ENCODE assay signal across 9 cellular contexts in genomic region chr16:11016993-11017392, GRCh38.
DNase-seq lines count a peak whose midpoint lies in the region; ATAC-seq and TF ChIP-seq lines count a peak whose summit lies in the region.
"Had no signal": no experiment of that assay in that cellular context is flagged by ENCODE, and none has a peak within 500 bp of the region (broad histone marks: within the 10 kb centered on the region; RNA-seq: fewer than 3 reads in every experiment).

No MANE protein-coding gene starts in this region.

- H3K9me3 Mint-ChIP-seq in activated CD4-positive, alpha-beta T cell treated with anti-CD3 and anti-CD28 coated beads for 36 hours (ENCODE audit: low read depth): no peaks in the 10 kb centered on the region

- no peaks in the 10 kb centered on the region for H3K9me3 ChIP-seq in right atrium auricular region

- CTCF ChIA-PET in activated CD4-positive, alpha-beta T cell treated with anti-CD3 and anti-CD28 coated beads for 36 hours (lab: Charles Lee): no interaction called here

- H3K27me3 Mint-ChIP-seq in activated CD4-positive, alpha-beta T cell treated with anti-CD3 and anti-CD28 coated beads for 36 hours: no peaks in the 10 kb centered on the region
- H3K27me3 Mint-ChIP-seq: B cell had no signal

- peaks cover 0 to 9% of the 10 kb centered on the region in 2 donors for H3K4me1 ChIP-seq in right atrium auricular region

- H3K27ac Mint-ChIP-seq in activated CD4-positive, alpha-beta T cell treated with anti-CD3 and anti-CD28 coated beads for 36 hours: peak overlapping the region; percentile 64
- H3K27ac Mint-ChIP-seq: B cell had no signal

- peaks cover 30% of the 10 kb centered on the region for H3K36me3 Mint-ChIP-seq in activated CD4-positive, alpha-beta T cell treated with anti-CD3 and anti-CD28 coated beads for 36 hours (ENCODE audit: low read depth)

- ATAC-seq in activated CD4-positive, alpha-beta T cell treated with anti-CD3 and anti-CD28 coated beads for 36 hours: peak; percentile 76
- ATAC-seq in GM21717 (IDR thresholded peaks at IDR 0.05; ENCODE audit: unreplicated experiment): no peak
- ATAC-seq in GM19035 (IDR thresholded peaks at IDR 0.05; ENCODE audit: unreplicated experiment): no peak

- POLR2A ChIA-PET in activated CD4-positive, alpha-beta T cell treated with anti-CD3 and anti-CD28 coated beads for 36 hours (lab: Charles Lee): no interaction called here

- no peak overlapping the region for H3K4me3 Mint-ChIP-seq in activated CD4-positive, alpha-beta T cell treated with anti-CD3 and anti-CD28 coated beads for 36 hours
- H3K4me3 Mint-ChIP-seq: B cell had no signal

- intact Hi-C loops in activated CD4-positive, alpha-beta T cell treated with anti-CD3 and anti-CD28 coated beads for 36 hours (cut with DNase I, micrococcal nuclease): loop anchor here in 1 of 2 experiments (5.0 kb wide), 1 partner anchor 35 kb away; no protein-coding TSS in a partner anchor

- H3K27me3 ChIP-seq in right atrium auricular region: no peaks in the 10 kb centered on the region

- H3K27ac ChIP-seq in right atrium auricular region: no peak overlapping the region

- H3K36me3 ChIP-seq in right atrium auricular region: peaks cover 17% of the 10 kb centered on the region

- no peak overlapping the region for H3K4me3 ChIP-seq in right atrium auricular region

- H3K4me1 Mint-ChIP-seq in activated CD4-positive, alpha-beta T cell treated with anti-CD3 and anti-CD28 coated beads for 36 hours: peaks cover 13% of the 10 kb centered on the region
- H3K4me1 Mint-ChIP-seq: B cell had no signal

- no peak for TF ChIP-seq CTCF in right atrium auricular region (IDR thresholded peaks at IDR 0.05)

- peak; percentile 74 for DNase-seq in activated CD4-positive, alpha-beta T cell treated with anti-CD3 and anti-CD28 coated beads for 36 hours
- DNase-seq in activated CD4-positive, alpha-beta T cell treated with anti-CD3 and anti-CD28 coated beads, Interleukin-2, amount 50 U/mL, for 1 hour: no peak
- DNase-seq in activated T-cell treated with anti-CD3 and anti-CD28 coated beads for 1 hour (ENCODE audit: low read depth) (peak; percentile 18), right atrium auricular region (ENCODE audit: low spot score) (peak; percentile 63), superior temporal gyrus (ENCODE audit: extremely low spot score) (peak; percentile 21), NCI-H146 treated with DMSO at 0.1 percent for 48 hours (lab: John Stamatoyannopoulos, UW; ENCODE audit: unreplicated experiment) (no peak)

Comparison
In these comparisons a context has a peak if more than half of its experiments do, and no peak if none do; other contexts are left out.
1. DNase-seq: peak in activated CD4-positive, alpha-beta T cell treated with anti-CD3 and anti-CD28 coated beads for 36 hours (single experiment), activated T-cell treated with anti-CD3 and anti-CD28 coated beads for 1 hour (single experiment), right atrium auricular region (single experiment) and superior temporal gyrus (single experiment); none in activated CD4-positive, alpha-beta T cell treated with anti-CD3 and anti-CD28 coated beads, Interleukin-2, amount 50 U/mL, for 1 hour (single experiment) and NCI-H146 treated with DMSO at 0.1 percent for 48 hours (single experiment).